ENCODE assay signal across 8 cellular contexts in genomic region chr19:9818734-9819589, GRCh38. TPM values are rescaled to one million over a fixed set of nuclear protein-coding genes. Genes with fewer than 3 reads are reported as not detected.
DNase-seq lines count a peak whose midpoint lies in the region; ATAC-seq and TF ChIP-seq lines count a peak whose summit lies in the region.

TSS of gene FBXL12 (minus strand) at chr19:9819079. CDS start at chr19:9818813, 266 bp downstream.

- DNase-seq in AG09319 (ENCODE audit: extremely low read depth, low read depth) (peak; percentile 100), NCI-H460 (ENCODE audit: extremely low read depth, low read depth) (peak; percentile 98), cerebellar nuclear complex (lab: John Stamatoyannopoulos, UW) (peak; percentile 98 to 99), islet precursor cell (peak; percentile 100)
- DNase-seq in activated CD4-positive, CD25-positive, alpha-beta regulatory T cell treated with anti-CD3 and anti-CD28 coated beads, Interleukin-2, amount 50 U/mL, for 72 hours: peak; percentile 100
- DNase-seq in stimulated activated CD4-positive, alpha-beta T cell treated with anti-CD3 and anti-CD28 coated beads, Interleukin-12 subunit alpha, Interleukin-12 subunit beta, amount 100 ng/mL, for 48 hours (ENCODE audit: low read depth in 2 of 3, low spot score in 1 of 3): peak; percentile 100

- TF ChIP-seq CTCF in AG09319 (IDR thresholded peaks at IDR 0.05; ENCODE audit: low read depth, low read length): no peak

- ATAC-seq in GM19035 (IDR thresholded peaks at IDR 0.05; ENCODE audit: unreplicated experiment) (peak; percentile 86), HG03354 (IDR thresholded peaks at IDR 0.05; ENCODE audit: poor library complexity, severe bottlenecking, unreplicated experiment) (peak; percentile 88)

RNA-seq across cellular contexts. Expression of gene FBXL12, which starts in this region (rescaled TPM):
- 13.9 and 14.4 TPM in 2 replicates for total RNA-seq in NCI-H460 (2014; rRNA removed; shearing (Covaris generic))
- 28.6 and 44.8 TPM in 2 replicates for polyA plus RNA-seq in NCI-H460 (2014; cell fraction: nucleus; rRNA removed)

Comparison
In these comparisons a context has a peak if more than half of its experiments do, and no peak if none do; other contexts are left out.
1. Peak in every context shown above with its lines: DNase-seq and ATAC-seq.